In the genomic region with DNA sequence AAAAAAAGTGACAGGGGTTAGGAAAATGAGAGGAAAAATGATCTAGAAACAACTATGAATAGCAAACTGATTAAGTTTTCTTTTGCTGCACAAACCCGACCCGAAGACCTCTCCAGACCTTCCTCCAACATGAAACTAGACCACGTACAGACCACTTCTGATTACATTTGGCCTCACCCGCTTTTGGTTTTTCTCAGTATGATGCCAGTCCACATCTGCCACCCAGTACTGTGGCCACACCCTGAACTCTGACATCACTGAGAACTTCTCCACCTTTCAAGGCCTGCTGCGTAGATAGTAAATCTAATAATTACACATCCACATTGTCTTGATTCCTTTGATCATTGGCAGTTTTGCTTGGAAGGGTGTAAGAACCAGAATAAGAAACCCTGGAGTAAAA, we compare ENCODE assay signal across 2 cellular contexts. TPM values are rescaled to one million over a fixed set of nuclear protein-coding genes. Genes with fewer than 3 reads are reported as not detected.
"Had no signal": no experiment of that assay in that cellular context is flagged by ENCODE, and none has a peak within 500 bp of the region (broad histone marks: within the 10 kb centered on the region; RNA-seq: fewer than 3 reads in every experiment).

No MANE protein-coding gene starts in this region.

RNA-seq across cellular contexts. Expression of gene SAXO2, which starts 16.7 kb away (rescaled TPM):
- total RNA-seq: activated T-helper 17 cell treated with anti-CD3 and anti-CD28 coated beads, Interleukin-2, amount 50 U/mL, for 72 hours; ascending aorta had no signal
